Comparison of ENCODE assay signal across 11 cellular contexts in genomic region chr15:94963953-94964352, GRCh38.
"Had no signal": no experiment of that assay in that cellular context is flagged by ENCODE, and none has a peak within 500 bp of the region (broad histone marks: within the 10 kb centered on the region; RNA-seq: fewer than 3 reads in every experiment).

No MANE protein-coding gene starts in this region.

- H3K4me2 ChIP-seq: GM23338 had no signal

- H3K4me3 Mint-ChIP-seq: GM23338, H9, HFFc6 had no signal

- H3K9me3 ChIP-seq: HAP-1 had no signal

- FAIRE-seq: H1, H54 had no signal

- DNase-seq: GM23248, GOT3, H7, H9, HCEC 1CT, HFFc6 had no signal

- H3K4me1 ChIP-seq: HAP-1 had no signal

- ATAC-seq: GM23338, HCT116 had no signal

- H3K27ac Mint-ChIP-seq: GM23338, H9, HFFc6 had no signal

- H3K9ac ChIP-seq: GM23248 had no signal

- H3K4me3 ChIP-seq: GM23248, GM23338, HAP-1 had no signal

- H3K27ac ChIP-seq: GM23248 had no signal

- H2AFZ ChIP-seq: GM23248, GM23338 had no signal

- H3K36me3 ChIP-seq: HAP-1 had no signal
